ENCODE assay signal across 24 cellular contexts in genomic region chr19:16536130-16536529, GRCh38. TPM values are rescaled to one million over a fixed set of nuclear protein-coding genes. Genes with fewer than 3 reads are reported as not detected.
DNase-seq lines count a peak whose midpoint lies in the region; ATAC-seq, FAIRE-seq and TF ChIP-seq lines count a peak whose summit lies in the region.
"Had no signal": no experiment of that assay in that cellular context is flagged by ENCODE, and none has a peak within 500 bp of the region (broad histone marks: within the 10 kb centered on the region; RNA-seq: fewer than 3 reads in every experiment).

No MANE protein-coding gene starts in this region.

- H3K27ac Mint-ChIP-seq in CD4-positive, alpha-beta T cell = peak overlapping the region; percentile 17
- no peak overlapping the region for H3K27ac Mint-ChIP-seq in GM23338
- H3K27ac Mint-ChIP-seq in stimulated activated naive CD8-positive, alpha-beta T cell treated with anti-CD3 and anti-CD28 coated beads, Interleukin-15, amount 100 ng/mL, for 72 hours = peak overlapping the region in 1 of 2 donors; percentile 78

- POLR2A ChIA-PET in CD4-positive, alpha-beta T cell (lab: Charles Lee) = no interaction called here
- POLR2A ChIA-PET in GM12878 (lab: Charles Lee) = interaction anchor here (0.5 kb wide), 1 partner anchor 88 kb away, joined by 3 read pairs; no protein-coding TSS in a partner anchor

- H3K79me2 ChIP-seq in GM23338 (replicated peaks; ENCODE audit: insufficient read depth) = peaks cover 54% of the 10 kb centered on the region
- H3K79me2 ChIP-seq in GM12878 (ENCODE audit: control insufficient read depth, insufficient read depth, low read length) = peaks cover 38% of the 10 kb centered on the region
- peaks cover 61% of the 10 kb centered on the region for H3K79me2 ChIP-seq in osteoblast (ENCODE audit: insufficient read depth, low read length)

- intact Hi-C loops in CD4-positive, alpha-beta T cell (cut with DNase I, micrococcal nuclease) = no loop called here
- intact Hi-C loops in GM12878 (cut with micrococcal nuclease; ENCODE audit: unreplicated experiment) = no loop called here

- peaks cover 78% of the 10 kb centered on the region for H3K36me3 Mint-ChIP-seq in CD4-positive, alpha-beta T cell (ENCODE audit: low read depth)
- peaks cover 80% of the 10 kb centered on the region for H3K36me3 Mint-ChIP-seq in GM23338 (ENCODE audit: low read depth)

- H3F3A ChIP-seq in GM23338 (replicated peaks; ENCODE audit: low read depth) = 0 out of 2 replicates have a peak, but pooled peaks cover 2% of the 10 kb centered on the region

- 97% methylated on average over 9 of the region's 9 CpGs for WGBS in GM12878 (ENCODE audit: insufficient coverage, insufficient replicate concordance, low lambda C conversion rate, missing lambda C conversion rate)

- CTCF ChIA-PET in CD4-positive, alpha-beta T cell (lab: Charles Lee) = no interaction called here
- CTCF ChIA-PET in GM12878 (lab: Yijun Ruan, JAX) = no interaction called here

- no peaks in the 10 kb centered on the region for H3K9me3 Mint-ChIP-seq in CD4-positive, alpha-beta T cell
- no peaks in the 10 kb centered on the region for H3K9me3 Mint-ChIP-seq in GM23338
- H3K9me3 Mint-ChIP-seq in stimulated activated naive CD8-positive, alpha-beta T cell treated with anti-CD3 and anti-CD28 coated beads, Interleukin-15, amount 100 ng/mL, for 72 hours = no peaks in the 10 kb centered on the region

- H3K4me3 Mint-ChIP-seq in CD4-positive, alpha-beta T cell = no peak overlapping the region
- no peak overlapping the region for H3K4me3 Mint-ChIP-seq in GM23338
- H3K4me3 Mint-ChIP-seq in stimulated activated naive CD8-positive, alpha-beta T cell treated with anti-CD3 and anti-CD28 coated beads, Interleukin-15, amount 100 ng/mL, for 72 hours = no peak overlapping the region

- FAIRE-seq in GM12878 (lab: Jason Lieb, UNC) = no peak
- FAIRE-seq: D721Med had no signal

- TF ChIP-seq CTCF in CD4-positive, alpha-beta T cell (IDR thresholded peaks at IDR 0.05) = no peak
- TF ChIP-seq CTCF in GM23338 (conservative IDR thresholded peaks at IDR 0.05; ENCODE audit: low read depth in 2 of 2) (no peak), GM12878 (IDR thresholded peaks at IDR 0.05 in 2 of 3, conservative IDR thresholded peaks at IDR 0.05 in 1 of 3; ENCODE audit: control insufficient read depth in 2 of 3, extremely low read depth in 1 of 3, insufficient read depth in 1 of 3, low read depth in 3 of 3, low read length in 3 of 3) (no peak), osteoblast (IDR thresholded peaks at IDR 0.05; ENCODE audit: extremely low read depth, low read depth, low read length) (no peak), coronary artery (IDR thresholded peaks at IDR 0.05) (no peak)

- no peak for TF ChIP-seq RAD21 in GM12878 (IDR thresholded peaks at IDR 0.05; ENCODE audit: insufficient read depth, low read depth, low read length)

- H2AFZ ChIP-seq in GM23338 (no peak overlapping the region), GM12878 (ENCODE audit: control insufficient read depth, low read depth, low read length) (no peak overlapping the region), osteoblast (ENCODE audit: low read length) (no peak overlapping the region)

- H3K4me2 ChIP-seq in GM23338 = no peak overlapping the region
- H3K4me2 ChIP-seq in GM12878 (ENCODE audit: control insufficient read depth, insufficient read depth) = no peak overlapping the region
- H3K4me2 ChIP-seq in osteoblast (ENCODE audit: insufficient read depth, low read length) = no peak overlapping the region

- no peak overlapping the region for H3K4me3 ChIP-seq in GM23338
- H3K4me3 ChIP-seq in GM12878 = no peak overlapping the region
- no peak overlapping the region for H3K4me3 ChIP-seq in osteoblast (ENCODE audit: insufficient read depth, low read length)
- H3K4me3 ChIP-seq in coronary artery = no peak overlapping the region
- H3K4me3 ChIP-seq: HAP-1 had no signal

- in situ Hi-C loops in GM12878 (cut with MboI) = no loop called here

- H3K4me1 ChIP-seq in GM23338 (ENCODE audit: insufficient read depth) (peaks cover 3% of the 10 kb centered on the region), GM12878 (ENCODE audit: control insufficient read depth, insufficient read depth, low read length) (peaks cover 5% of the 10 kb centered on the region; the same call in 1 of the 2 replicates), osteoblast (ENCODE audit: insufficient read depth, low read length) (peaks cover 5% of the 10 kb centered on the region)
- H3K4me1 ChIP-seq: HAP-1 had no signal

- SMC1A ChIA-PET in GM12878 (lab: Charles Lee; ENCODE audit: uncharacterized antibody, unreplicated experiment) = no interaction called here

- H3K9me3 ChIP-seq in CD4-positive, alpha-beta T cell (ENCODE audit: control insufficient read depth, low read length) = no peaks in the 10 kb centered on the region
- H3K9me3 ChIP-seq in GM12878 (replicated peaks; ENCODE audit: control insufficient read depth, insufficient read depth, low read length) (no peaks in the 10 kb centered on the region; the same call in 2 of the 3 replicates), osteoblast (ENCODE audit: low read depth, low read length) (no peaks in the 10 kb centered on the region)
- H3K9me3 ChIP-seq: HAP-1 had no signal

- no peak overlapping the region for H3K9ac ChIP-seq in GM12878 (ENCODE audit: control insufficient read depth, insufficient read depth, low read length)

- H3K27ac ChIP-seq in CD4-positive, alpha-beta T cell (ENCODE audit: low read depth, low read length) = no peak overlapping the region
- H3K27ac ChIP-seq in GM23338 (ENCODE audit: low read depth) = no peak overlapping the region
- H3K27ac ChIP-seq in GM12878 (ENCODE audit: control insufficient read depth, insufficient read depth) = no peak overlapping the region
- H3K27ac ChIP-seq in osteoblast (ENCODE audit: low read depth, low read length) = no peak overlapping the region
- H3K27ac ChIP-seq in coronary artery = no peak overlapping the region

- H3K4me1 Mint-ChIP-seq in CD4-positive, alpha-beta T cell (ENCODE audit: low read depth) = peaks cover 16% of the 10 kb centered on the region
- H3K4me1 Mint-ChIP-seq in GM23338 = peaks cover 6% of the 10 kb centered on the region; the same call in 2 of the 3 replicates
- H3K4me1 Mint-ChIP-seq in stimulated activated naive CD8-positive, alpha-beta T cell treated with anti-CD3 and anti-CD28 coated beads, Interleukin-15, amount 100 ng/mL, for 72 hours = peaks cover 52% of the 10 kb centered on the region

- TF ChIP-seq EP300 in GM12878 (IDR thresholded peaks at IDR 0.05; ENCODE audit: borderline replicate concordance in 1 of 2, control insufficient read depth in 1 of 2, low read depth in 2 of 2, low read length in 2 of 2) = no peak

- BruUV-seq in GM12878 (replicated peaks; lab: Mats Ljungman, UMichigan) = no TSS peak

- H3K27me3 Mint-ChIP-seq in CD4-positive, alpha-beta T cell = no peaks in the 10 kb centered on the region
- H3K27me3 Mint-ChIP-seq in GM23338 (ENCODE audit: insufficient read depth, low read depth, poor library complexity) = peaks cover 11% of the 10 kb centered on the region
- no peaks in the 10 kb centered on the region for H3K27me3 Mint-ChIP-seq in stimulated activated naive CD8-positive, alpha-beta T cell treated with anti-CD3 and anti-CD28 coated beads, Interleukin-15, amount 100 ng/mL, for 72 hours

- H4K20me1 ChIP-seq in GM23338 (replicated peaks; ENCODE audit: insufficient read depth) = peaks cover 43% of the 10 kb centered on the region
- peaks cover under 1% of the 10 kb centered on the region; the same call in 1 of the 2 replicates for H4K20me1 ChIP-seq in GM12878 (ENCODE audit: control insufficient read depth, insufficient read depth)
- peaks cover 43% of the 10 kb centered on the region for H4K20me1 ChIP-seq in osteoblast (ENCODE audit: insufficient read depth, low read length)

- ATAC-seq in CD4-positive, alpha-beta T cell (ENCODE audit: poor library complexity) = no peak
- peak; percentile 54; the same call in 2 of the 3 replicates for ATAC-seq in GM23338
- ATAC-seq in GM12878 = peak; percentile 38; the same call in 2 of the 3 replicates
- ATAC-seq in stimulated activated naive CD8-positive, alpha-beta T cell treated with anti-CD3 and anti-CD28 coated beads, Interleukin-15, amount 100 ng/mL, for 72 hours = no peak

- H3K36me3 ChIP-seq in GM23338 (ENCODE audit: insufficient read depth) = peaks cover 28% of the 10 kb centered on the region; the same call in 1 of the 2 replicates
- H3K36me3 ChIP-seq in GM12878 (ENCODE audit: control insufficient read depth in 2 of 2, insufficient read depth in 2 of 2, low read length in 1 of 2) = peaks cover 16 to 44% of the 10 kb centered on the region in 2 experiments; a peak in 3 of 4 replicates
- H3K36me3 ChIP-seq in osteoblast (ENCODE audit: insufficient read depth, low read length) = peaks cover 45% of the 10 kb centered on the region

- no peaks in the 10 kb centered on the region for H3K27me3 ChIP-seq in CD4-positive, alpha-beta T cell (ENCODE audit: control insufficient read depth, insufficient read depth, low read length)
- H3K27me3 ChIP-seq in GM23338 (ENCODE audit: insufficient read depth) (no peaks in the 10 kb centered on the region), GM12878 (replicated peaks in 1 of 2; ENCODE audit: control insufficient read depth in 2 of 2, insufficient read depth in 2 of 2, low read length in 1 of 2) (no peaks in the 10 kb centered on the region), osteoblast (ENCODE audit: insufficient read depth, low read length) (no peaks in the 10 kb centered on the region)

- DNase-seq in CD4-positive, alpha-beta T cell = no peak
- DNase-seq in GM23338 (ENCODE audit: low spot score) = no peak
- DNase-seq in GM12878 (ENCODE audit: low read depth, low spot score) = no peak
- DNase-seq in osteoblast (ENCODE audit: insufficient read length, low spot score, missing footprints) = peak; percentile 80
- DNase-seq in NCI-H2107 (lab: John Stamatoyannopoulos, UW) = no peak
- DNase-seq in NCI-H748 (lab: John Stamatoyannopoulos, UW; ENCODE audit: unreplicated experiment) = no peak
- no peak for DNase-seq in coronary artery (ENCODE audit: low spot score)
- DNase-seq in stimulated activated naive CD8-positive, alpha-beta T cell treated with anti-CD3 and anti-CD28 coated beads, Interleukin-15, amount 100 ng/mL, for 72 hours = no peak
- DNase-seq: AML-193, C1 segment of cervical spinal cord, DMS53, GDM1, KG1, NCI-H1092 treated with DMSO at 0.1 percent for 48 hours, NCI-H1436 treated with DMSO at 0.1 percent for 48 hours, NCI-H2029, NCI-H2171, NCI-H345, NCI-H524 treated with DMSO at 0.1 percent for 48 hours, Right ventricle myocardium superior had no signal

- RAD21 ChIA-PET in GM12878 (lab: Charles Lee; ENCODE audit: unreplicated experiment) = no interaction called here

- TF ChIP-seq POLR2A in GM12878 (IDR thresholded peaks at IDR 0.05; ENCODE audit: low read depth, low read length) = no peak

- H3K9me2 ChIP-seq in GM23338 (ENCODE audit: insufficient read depth) = no peaks in the 10 kb centered on the region

RNA-seq across cellular contexts. Expression of gene CHERP, which starts 6.1 kb away (rescaled TPM):
- total RNA-seq in CD4-positive, alpha-beta T cell = 10 to 100 TPM; 47.1 to 48.2 TPM
- 31.0 and 31.6 TPM in 2 replicates for total RNA-seq in GM23338 (2014; rRNA removed; shearing (Covaris generic))
- 37.5 and 41.2 TPM in 2 replicates for polyA plus RNA-seq in GM23338 (2016; fragmentation: Nextera tagmentation; extraction: Ambion mirVana)
- 47.2 and 55.4 TPM in 2 replicates for total RNA-seq in GM12878 (2013; cell fraction: nucleolus; rRNA removed)
- 3.6 and 4.9 TPM in 2 replicates for total RNA-seq in GM12878 (2014; rRNA removed)
- total RNA-seq in GM12878 (2014; rRNA removed; fragmentation: Illumina TruSeq; extraction: Trizol) = 6.8 and 7.2 TPM in 2 replicates
- total RNA-seq in GM12878 (2021) = 57.5 and 65.3 TPM in 2 replicates
- polyA plus RNA-seq in GM12878 (2011; ENCODE audit: low read depth) = 13.6 TPM
- polyA plus RNA-seq in GM12878 (2011; rRNA removed) = 3.2 and 5.1 TPM in 2 replicates
- polyA plus RNA-seq in GM12878 (2011; cell fraction: cytosol; rRNA removed) = 7.8 and 8.6 TPM in 2 replicates
- polyA plus RNA-seq in GM12878 (2011; cell fraction: nucleus; rRNA removed) = 45.6 and 76.2 TPM in 2 replicates
- polyA plus RNA-seq in GM12878 (2012) = 34.7 and 37.6 TPM in 2 replicates
- 3.5 and 17.6 TPM in 2 replicates for polyA plus RNA-seq in GM12878 (2014; fragmentation: Illumina TruSeq; extraction: Trizol)
- polyA plus RNA-seq in GM12878 (2014; fragmentation: Nextera tagmentation; extraction: Ambion mirVana) = 1 to 10 TPM in 1 of 2 experiments, under 1 TPM in 1; 0.66 to 1.7 TPM
- 24.0 and 42.2 TPM in 2 replicates for polyA plus RNA-seq in GM12878 (2014; rRNA removed)
- 10 to 100 TPM; 47.1 to 49.4 TPM for polyA plus RNA-seq in GM12878 (2016; fragmentation: Nextera tagmentation; extraction: Ambion mirVana)
- polyA minus RNA-seq in GM12878 (2011; rRNA and poly(A)+ RNA removed) = 4.5 and 8.6 TPM in 2 replicates
- polyA minus RNA-seq in GM12878 (2011; cell fraction: cytosol; rRNA and poly(A)+ RNA removed) = 9.5 and 14.8 TPM in 2 replicates
- 15.5 and 27.3 TPM in 2 replicates for polyA minus RNA-seq in GM12878 (2011; cell fraction: nucleus; rRNA and poly(A)+ RNA removed)
- 5.8 and 6.5 TPM in 2 replicates for total RNA-seq in osteoblast

RNA-seq across cellular contexts. Expression of gene SLC35E1, which starts 36.1 kb away (rescaled TPM):
- 10 to 100 TPM; 72.3 to 76.3 TPM for total RNA-seq in CD4-positive, alpha-beta T cell
- total RNA-seq in GM23338 (2014; rRNA removed; shearing (Covaris generic)) = 24.1 and 30.3 TPM in 2 replicates
- polyA plus RNA-seq in GM23338 (2016; fragmentation: Nextera tagmentation; extraction: Ambion mirVana) = 16.2 and 17.0 TPM in 2 replicates
- total RNA-seq in GM12878 (2013; cell fraction: nucleolus; rRNA removed) = 130 and 131 TPM in 2 replicates
- total RNA-seq in GM12878 (2014; rRNA removed) = 24.7 and 26.5 TPM in 2 replicates
- total RNA-seq in GM12878 (2014; rRNA removed; fragmentation: Illumina TruSeq; extraction: Trizol) = 20.1 and 20.4 TPM in 2 replicates
- total RNA-seq in GM12878 (2021) = 30.9 and 33.7 TPM in 2 replicates
- 23.4 TPM for polyA plus RNA-seq in GM12878 (2011; ENCODE audit: low read depth)
- polyA plus RNA-seq in GM12878 (2011; rRNA removed) = 28.7 and 37.7 TPM in 2 replicates
- 42.7 and 47.6 TPM in 2 replicates for polyA plus RNA-seq in GM12878 (2011; cell fraction: cytosol; rRNA removed)
- 45.6 and 46.8 TPM in 2 replicates for polyA plus RNA-seq in GM12878 (2011; cell fraction: nucleus; rRNA removed)
- 32.1 and 35.8 TPM in 2 replicates for polyA plus RNA-seq in GM12878 (2012)
- 20.5 and 23.8 TPM in 2 replicates for polyA plus RNA-seq in GM12878 (2014; fragmentation: Illumina TruSeq; extraction: Trizol)
- polyA plus RNA-seq in GM12878 (2014; fragmentation: Nextera tagmentation; extraction: Ambion mirVana) = 10 to 100 TPM; 11.3 to 15.1 TPM
- polyA plus RNA-seq in GM12878 (2014; rRNA removed) = 19.6 and 26.7 TPM in 2 replicates
- polyA plus RNA-seq in GM12878 (2016; fragmentation: Nextera tagmentation; extraction: Ambion mirVana) = 10 to 100 TPM; 12.6 to 20.0 TPM
- 96.4 and 132 TPM in 2 replicates for polyA minus RNA-seq in GM12878 (2011; rRNA and poly(A)+ RNA removed)
- 29.0 and 31.5 TPM in 2 replicates for polyA minus RNA-seq in GM12878 (2011; cell fraction: cytosol; rRNA and poly(A)+ RNA removed)
- polyA minus RNA-seq in GM12878 (2011; cell fraction: nucleus; rRNA and poly(A)+ RNA removed) = 27.3 and 43.1 TPM in 2 replicates
- total RNA-seq in osteoblast = 38.0 and 41.5 TPM in 2 replicates

RNA-seq across cellular contexts. Expression of gene C19orf44, which starts 39.9 kb away (rescaled TPM):
- total RNA-seq in CD4-positive, alpha-beta T cell = 1 to 10 TPM in 1 of 2 experiments, under 1 TPM in 1; 0.78 to 1.0 TPM
- total RNA-seq in GM23338 (2014; rRNA removed; shearing (Covaris generic)) = 4.0 and 5.9 TPM in 2 replicates
- polyA plus RNA-seq in GM23338 (2016; fragmentation: Nextera tagmentation; extraction: Ambion mirVana) (1.5 and 2.5 TPM in 2 replicates), GM12878 (2011; rRNA removed) (2.5 and 3.0 TPM in 2 replicates), GM12878 (2014; fragmentation: Illumina TruSeq; extraction: Trizol) (3.6 and 5.2 TPM in 2 replicates), GM12878 (2014; fragmentation: Nextera tagmentation; extraction: Ambion mirVana) (under 1 TPM; 0.26 to 0.31 TPM), GM12878 (2014; rRNA removed) (4.1 and 5.4 TPM in 2 replicates), GM12878 (2016; fragmentation: Nextera tagmentation; extraction: Ambion mirVana) (1 to 10 TPM; 3.9 to 4.0 TPM)
- total RNA-seq in GM12878 (2013; cell fraction: nucleolus; rRNA removed) = 21.6 and 25.8 TPM in 2 replicates
- total RNA-seq in GM12878 (2014; rRNA removed) (2.0 and 2.1 TPM in 2 replicates), GM12878 (2014; rRNA removed; fragmentation: Illumina TruSeq; extraction: Trizol) (2.7 and 3.3 TPM in 2 replicates), GM12878 (2021) (3.1 and 3.8 TPM in 2 replicates), osteoblast (7.2 and 7.7 TPM in 2 replicates)
- 0.84 TPM for polyA plus RNA-seq in GM12878 (2011; ENCODE audit: low read depth)
- 3.5 and 3.7 TPM in 2 replicates for polyA plus RNA-seq in GM12878 (2011; cell fraction: cytosol; rRNA removed)
- polyA plus RNA-seq in GM12878 (2011; cell fraction: nucleus; rRNA removed) = 8.7 and 9.7 TPM in 2 replicates
- 3.8 and 4.0 TPM in 2 replicates for polyA plus RNA-seq in GM12878 (2012)
- 1.3 and 2.3 TPM in 2 replicates for polyA minus RNA-seq in GM12878 (2011; rRNA and poly(A)+ RNA removed)
- 2.5 and 3.3 TPM in 2 replicates for polyA minus RNA-seq in GM12878 (2011; cell fraction: cytosol; rRNA and poly(A)+ RNA removed)
- polyA minus RNA-seq in GM12878 (2011; cell fraction: nucleus; rRNA and poly(A)+ RNA removed) = 2.7 and 3.9 TPM in 2 replicates

RNA-seq across cellular contexts. Expression of gene CALR3, which starts 40.2 kb away (rescaled TPM):
- not detected for total RNA-seq in CD4-positive, alpha-beta T cell
- 0.66 TPM in 1 of 2 replicates, not detected in the other for total RNA-seq in GM23338 (2014; rRNA removed; shearing (Covaris generic))
- 0.42 and 0.73 TPM in 2 replicates for polyA plus RNA-seq in GM23338 (2016; fragmentation: Nextera tagmentation; extraction: Ambion mirVana)
- not detected in 2 replicates for total RNA-seq in GM12878 (2013; cell fraction: nucleolus; rRNA removed)
- total RNA-seq in GM12878 (2014; rRNA removed) = 0.11 TPM in 2 replicates
- 0.18 and 0.45 TPM in 2 replicates for total RNA-seq in GM12878 (2014; rRNA removed; fragmentation: Illumina TruSeq; extraction: Trizol)
- 0.19 TPM in 1 of 2 replicates, not detected in the other for total RNA-seq in GM12878 (2021)
- not detected for polyA plus RNA-seq in GM12878 (2011; ENCODE audit: low read depth)
- 0.05 TPM in 1 of 2 replicates, not detected in the other for polyA plus RNA-seq in GM12878 (2011; rRNA removed)
- polyA plus RNA-seq in GM12878 (2011; cell fraction: cytosol; rRNA removed) = 0.06 TPM in 1 of 2 replicates, not detected in the other
- not detected in 2 replicates for polyA plus RNA-seq in GM12878 (2011; cell fraction: nucleus; rRNA removed)
- not detected in 2 replicates for polyA plus RNA-seq in GM12878 (2012)
- polyA plus RNA-seq in GM12878 (2014; fragmentation: Illumina TruSeq; extraction: Trizol) = 0.35 and 0.43 TPM in 2 replicates
- polyA plus RNA-seq in GM12878 (2014; fragmentation: Nextera tagmentation; extraction: Ambion mirVana) = under 1 TPM; 0.10 to 0.13 TPM
- 0.12 and 0.14 TPM in 2 replicates for polyA plus RNA-seq in GM12878 (2014; rRNA removed)
- polyA plus RNA-seq in GM12878 (2016; fragmentation: Nextera tagmentation; extraction: Ambion mirVana) = under 1 TPM in 1 of 2 experiments, not detected in 1; 0.31 TPM
- not detected in 2 replicates for polyA minus RNA-seq in GM12878 (2011; rRNA and poly(A)+ RNA removed)
- not detected in 2 replicates for polyA minus RNA-seq in GM12878 (2011; cell fraction: cytosol; rRNA and poly(A)+ RNA removed)
- polyA minus RNA-seq in GM12878 (2011; cell fraction: nucleus; rRNA and poly(A)+ RNA removed) = not detected in 2 replicates
- not detected in 2 replicates for total RNA-seq in osteoblast
- total RNA-seq: HT1080, Right ventricle myocardium superior, RPMI7951 had no signal

Comparison
In these comparisons a context has a peak if more than half of its experiments do, and no peak if none do; other contexts are left out.
1. ATAC-seq: peak in GM23338 (single experiment) and GM12878 (single experiment); none in CD4-positive, alpha-beta T cell (single experiment) and stimulated activated naive CD8-positive, alpha-beta T cell treated with anti-CD3 and anti-CD28 coated beads, Interleukin-15, amount 100 ng/mL, for 72 hours (single experiment).